8 cellular contexts compared by ENCODE assay signal in genomic region chr3:62735510-62735909, GRCh38.
"Had no signal": no experiment of that assay in that cellular context is flagged by ENCODE, and none has a peak within 500 bp of the region (broad histone marks: within the 10 kb centered on the region; RNA-seq: fewer than 3 reads in every experiment).

No MANE protein-coding gene starts in this region.

- FAIRE-seq: H54, HTR-8/SVneo, K562 had no signal

- H3K4me3 Mint-ChIP-seq: H9 had no signal

- H3K4me3 ChIP-seq: K562 had no signal

- DNase-seq: GOT3, H9, HCEC 1CT, IMR-90, KG1 had no signal

- ATAC-seq: K562 had no signal

- H3K27ac Mint-ChIP-seq: H9 had no signal
